1 cellular context compared by ENCODE assay signal in the genomic region with DNA sequence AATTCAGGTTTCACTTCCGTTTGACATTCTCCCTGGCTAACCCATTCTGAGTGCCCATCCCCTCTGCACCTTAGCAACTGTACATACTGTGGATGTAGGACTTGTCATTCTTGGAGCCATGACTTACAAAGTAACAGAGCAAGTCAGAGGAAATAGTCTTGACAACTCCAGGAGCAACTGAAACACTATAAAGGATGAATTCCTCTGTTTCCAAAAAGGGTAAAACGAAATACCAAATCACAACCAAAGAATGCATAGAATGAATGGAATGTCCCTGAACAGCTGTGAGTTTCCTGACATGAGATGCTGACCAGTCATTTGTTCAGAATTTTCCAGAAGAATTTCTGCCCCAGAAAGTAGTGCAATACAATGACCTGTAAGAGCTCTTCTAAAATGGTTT.
TF ChIP-seq lines count a peak whose summit lies in the region.

No MANE protein-coding gene starts in this region.

TF ChIP-seq in GM23338, 12 proteins besides CTCF, POLR2A, EP300 and RAD21 (continued from another document):
- TF ChIP-seq, protein P1, sequence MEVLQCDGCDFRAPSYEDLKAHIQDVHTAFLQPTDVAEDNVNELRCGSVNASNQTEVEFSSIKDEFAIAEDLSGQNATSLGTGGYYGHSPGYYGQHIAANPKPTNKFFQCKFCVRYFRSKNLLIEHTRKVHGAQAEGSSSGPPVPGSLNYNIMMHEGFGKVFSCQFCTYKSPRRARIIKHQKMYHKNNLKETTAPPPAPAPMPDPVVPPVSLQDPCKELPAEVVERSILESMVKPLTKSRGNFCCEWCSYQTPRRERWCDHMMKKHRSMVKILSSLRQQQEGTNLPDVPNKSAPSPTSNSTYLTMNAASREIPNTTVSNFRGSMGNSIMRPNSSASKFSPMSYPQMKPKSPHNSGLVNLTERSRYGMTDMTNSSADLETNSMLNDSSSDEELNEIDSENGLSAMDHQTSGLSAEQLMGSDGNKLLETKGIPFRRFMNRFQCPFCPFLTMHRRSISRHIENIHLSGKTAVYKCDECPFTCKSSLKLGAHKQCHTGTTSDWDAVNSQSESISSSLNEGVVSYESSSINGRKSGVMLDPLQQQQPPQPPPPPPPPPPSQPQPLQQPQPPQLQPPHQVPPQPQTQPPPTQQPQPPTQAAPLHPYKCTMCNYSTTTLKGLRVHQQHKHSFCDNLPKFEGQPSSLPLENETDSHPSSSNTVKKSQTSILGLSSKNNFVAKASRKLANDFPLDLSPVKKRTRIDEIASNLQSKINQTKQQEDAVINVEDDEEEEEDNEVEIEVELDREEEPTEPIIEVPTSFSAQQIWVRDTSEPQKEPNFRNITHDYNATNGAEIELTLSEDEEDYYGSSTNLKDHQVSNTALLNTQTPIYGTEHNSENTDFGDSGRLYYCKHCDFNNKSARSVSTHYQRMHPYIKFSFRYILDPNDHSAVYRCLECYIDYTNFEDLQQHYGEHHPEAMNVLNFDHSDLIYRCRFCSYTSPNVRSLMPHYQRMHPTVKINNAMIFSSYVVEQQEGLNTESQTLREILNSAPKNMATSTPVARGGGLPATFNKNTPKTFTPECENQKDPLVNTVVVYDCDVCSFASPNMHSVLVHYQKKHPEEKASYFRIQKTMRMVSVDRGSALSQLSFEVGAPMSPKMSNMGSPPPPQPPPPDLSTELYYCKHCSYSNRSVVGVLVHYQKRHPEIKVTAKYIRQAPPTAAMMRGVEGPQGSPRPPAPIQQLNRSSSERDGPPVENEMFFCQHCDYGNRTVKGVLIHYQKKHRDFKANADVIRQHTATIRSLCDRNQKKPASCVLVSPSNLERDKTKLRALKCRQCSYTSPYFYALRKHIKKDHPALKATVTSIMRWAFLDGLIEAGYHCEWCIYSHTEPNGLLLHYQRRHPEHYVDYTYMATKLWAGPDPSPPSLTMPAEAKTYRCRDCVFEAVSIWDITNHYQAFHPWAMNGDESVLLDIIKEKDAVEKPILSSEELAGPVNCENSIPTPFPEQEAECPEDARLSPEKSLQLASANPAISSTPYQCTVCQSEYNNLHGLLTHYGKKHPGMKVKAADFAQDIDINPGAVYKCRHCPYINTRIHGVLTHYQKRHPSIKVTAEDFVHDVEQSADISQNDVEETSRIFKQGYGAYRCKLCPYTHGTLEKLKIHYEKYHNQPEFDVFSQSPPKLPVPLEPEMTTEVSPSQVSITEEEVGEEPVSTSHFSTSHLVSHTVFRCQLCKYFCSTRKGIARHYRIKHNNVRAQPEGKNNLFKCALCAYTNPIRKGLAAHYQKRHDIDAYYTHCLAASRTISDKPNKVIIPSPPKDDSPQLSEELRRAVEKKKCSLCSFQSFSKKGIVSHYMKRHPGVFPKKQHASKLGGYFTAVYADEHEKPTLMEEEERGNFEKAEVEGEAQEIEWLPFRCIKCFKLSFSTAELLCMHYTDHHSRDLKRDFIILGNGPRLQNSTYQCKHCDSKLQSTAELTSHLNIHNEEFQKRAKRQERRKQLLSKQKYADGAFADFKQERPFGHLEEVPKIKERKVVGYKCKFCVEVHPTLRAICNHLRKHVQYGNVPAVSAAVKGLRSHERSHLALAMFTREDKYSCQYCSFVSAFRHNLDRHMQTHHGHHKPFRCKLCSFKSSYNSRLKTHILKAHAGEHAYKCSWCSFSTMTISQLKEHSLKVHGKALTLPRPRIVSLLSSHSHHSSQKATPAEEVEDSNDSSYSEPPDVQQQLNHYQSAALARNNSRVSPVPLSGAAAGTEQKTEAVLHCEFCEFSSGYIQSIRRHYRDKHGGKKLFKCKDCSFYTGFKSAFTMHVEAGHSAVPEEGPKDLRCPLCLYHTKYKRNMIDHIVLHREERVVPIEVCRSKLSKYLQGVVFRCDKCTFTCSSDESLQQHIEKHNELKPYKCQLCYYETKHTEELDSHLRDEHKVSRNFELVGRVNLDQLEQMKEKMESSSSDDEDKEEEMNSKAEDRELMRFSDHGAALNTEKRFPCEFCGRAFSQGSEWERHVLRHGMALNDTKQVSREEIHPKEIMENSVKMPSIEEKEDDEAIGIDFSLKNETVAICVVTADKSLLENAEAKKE (CRISPR knock-in tag; IDR thresholded peaks at IDR 0.05): no peak
